Comparison of ENCODE assay signal across 18 cellular contexts in the genomic region with DNA sequence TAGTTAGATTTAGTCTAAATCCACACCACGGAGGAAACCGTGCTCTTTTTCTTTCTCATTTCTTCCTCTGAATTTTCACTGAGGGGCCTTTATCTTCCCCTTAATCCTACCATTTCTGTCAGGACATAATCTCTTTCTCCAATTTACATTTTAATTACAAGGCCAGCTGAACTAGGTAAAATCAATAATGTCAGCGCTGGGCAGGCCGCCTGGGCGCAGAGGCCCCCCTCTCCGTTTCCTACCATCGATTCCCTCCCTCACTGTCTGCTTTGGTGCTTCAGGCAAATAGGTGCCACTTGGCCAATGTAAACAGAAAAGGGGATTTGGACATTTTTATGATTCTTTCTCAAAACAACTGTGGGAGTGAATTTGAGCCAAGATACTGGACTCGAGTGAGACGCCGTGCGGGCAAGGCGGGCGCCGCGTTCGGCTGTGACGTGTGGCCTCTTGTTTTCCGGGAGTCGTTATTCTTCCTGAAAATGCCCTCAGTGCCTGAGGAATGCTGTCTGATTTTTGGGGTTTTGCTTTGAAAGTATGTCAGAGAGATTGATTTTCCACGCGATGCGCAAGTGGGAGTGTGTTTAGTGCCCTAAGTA. TPM values are rescaled to one million over a fixed set of nuclear protein-coding genes. Genes with fewer than 3 reads are reported as not detected.
"Had no signal": no experiment of that assay in that cellular context is flagged by ENCODE, and none has a peak within 500 bp of the region (broad histone marks: within the 10 kb centered on the region; RNA-seq: fewer than 3 reads in every experiment).

No MANE protein-coding gene starts in this region.

- H3K4me3 ChIP-seq: dorsolateral prefrontal cortex, prostate gland had no signal

- H3K27me3 ChIP-seq: dorsolateral prefrontal cortex had no signal

- H3K27ac ChIP-seq: dorsolateral prefrontal cortex, prostate gland had no signal

- H3K9me3 ChIP-seq: prostate gland, SK-N-SH had no signal

- ATAC-seq: sciatic nerve; stimulated activated naive CD8-positive, alpha-beta T cell treated with anti-CD3 and anti-CD28 coated beads, Interleukin-15, Interleukin-2, amounts not matched to agents 100 U/mL and 50 U/mL, for 24 hours had no signal

- H3K4me1 ChIP-seq: prostate gland had no signal

- FAIRE-seq: bronchial epithelial cell, keratinocyte had no signal

- DNase-seq: activated CD4-positive, CD25-positive, alpha-beta regulatory T cell treated with anti-CD3 and anti-CD28 coated beads, Interleukin-2, amount 50 U/mL, for 72 hours; activated naive CD4-positive, alpha-beta T cell treated with Interleukin-2 at 50 U/mL for 16 hours; activated T-cell treated with anti-CD3 and anti-CD28 coated beads for 4 hours; anterior cingulate cortex; erythroblast; hippocampal formation; mammary epithelial cell; naive B cell; SK-N-SH; stimulated activated naive CD8-positive, alpha-beta T cell treated with anti-CD3 and anti-CD28 coated beads, Interleukin-15, Interleukin-2, amounts not matched to agents 100 U/mL and 50 U/mL, for 24 hours; T1000; trophoblast cell had no signal

- H3K36me3 ChIP-seq: prostate gland had no signal

RNA-seq across cellular contexts. Expression of gene NKX1-1, which starts 36.7 kb away (rescaled TPM):
- total RNA-seq: bronchial epithelial cell, dorsolateral prefrontal cortex, mammary epithelial cell, mononuclear cell, prostate gland, sciatic nerve had no signal
- polyA plus RNA-seq: keratinocyte, mammary epithelial cell, SK-N-SH had no signal
